In the genomic region with DNA sequence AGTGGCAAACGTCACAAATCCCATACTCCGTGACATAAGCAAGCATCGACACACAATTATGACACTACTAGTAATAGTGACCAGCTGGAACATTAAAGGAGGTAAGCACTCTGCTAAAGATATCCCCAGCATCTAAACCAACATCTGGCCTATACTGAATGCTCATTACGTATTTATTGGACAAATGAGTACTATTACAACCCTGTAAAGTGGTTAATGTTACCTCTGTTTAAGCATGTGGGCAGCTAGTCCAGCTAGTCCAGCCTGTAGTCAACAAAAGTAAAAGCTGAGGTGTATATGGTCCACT, we compare ENCODE assay signal across 9 cellular contexts. TPM values are rescaled to one million over a fixed set of nuclear protein-coding genes. Genes with fewer than 3 reads are reported as not detected.
DNase-seq lines count a peak whose midpoint lies in the region; ATAC-seq and TF ChIP-seq lines count a peak whose summit lies in the region.
"Had no signal": no experiment of that assay in that cellular context is flagged by ENCODE, and none has a peak within 500 bp of the region (broad histone marks: within the 10 kb centered on the region; RNA-seq: fewer than 3 reads in every experiment).

No MANE protein-coding gene starts in this region.

- no peaks in the 10 kb centered on the region for H3K9me3 Mint-ChIP-seq in HFFc6
- no peaks in the 10 kb centered on the region for H3K9me3 Mint-ChIP-seq in activated naive CD8-positive, alpha-beta T cell (ENCODE audit: low read depth)
- H3K9me3 Mint-ChIP-seq in naive thymus-derived CD4-positive, alpha-beta T cell: peaks cover 0 to 3% (median 0%) of the 10 kb centered on the region in 11 donors

- no peaks in the 10 kb centered on the region for H3K9me3 ChIP-seq in BE2C
- no peaks in the 10 kb centered on the region for H3K9me3 ChIP-seq in naive thymus-derived CD4-positive, alpha-beta T cell (ENCODE audit: control insufficient read depth in 2 of 3, low read length in 3 of 3)

- peaks cover 37% of the 10 kb centered on the region for H3K4me1 Mint-ChIP-seq in HFFc6 (ENCODE audit: low read depth)
- peaks cover 23% of the 10 kb centered on the region for H3K4me1 Mint-ChIP-seq in activated naive CD8-positive, alpha-beta T cell (ENCODE audit: low read depth)
- peaks cover 1 to 28% (median 26%) of the 10 kb centered on the region in 7 donors for H3K4me1 Mint-ChIP-seq in naive thymus-derived CD4-positive, alpha-beta T cell

- ATAC-seq in naive thymus-derived CD4-positive, alpha-beta T cell: peak; percentile 0
- no peak for ATAC-seq in GM21529 (IDR thresholded peaks at IDR 0.05; ENCODE audit: unreplicated experiment)

- peak overlapping the region; percentile 17 for H3K4me3 ChIP-seq in BE2C (ENCODE audit: low read depth, low read length)
- peak overlapping the region; percentile 67 for H3K4me3 ChIP-seq in naive thymus-derived CD4-positive, alpha-beta T cell (ENCODE audit: low read length)

- DNase-seq in BE2C: no peak
- DNase-seq in HFFc6: no peak
- DNase-seq in naive thymus-derived CD4-positive, alpha-beta T cell: no peak
- no peak for DNase-seq in NCI-H524 (lab: John Stamatoyannopoulos, UW)
- no peak for DNase-seq in NCI-H2196 treated with DMSO at 0.1 percent for 48 hours (lab: John Stamatoyannopoulos, UW; ENCODE audit: unreplicated experiment)
- no peak for DNase-seq in NCI-H2227 (lab: John Stamatoyannopoulos, UW; ENCODE audit: unreplicated experiment)

- intact Hi-C loops in naive thymus-derived CD4-positive, alpha-beta T cell (cut with micrococcal nuclease): loop anchor here (1.0 to 5.0 kb wide), 10 partner anchors 67 to 582 kb away; a partner anchor contains a TSS

- POLR2A ChIA-PET in naive thymus-derived CD4-positive, alpha-beta T cell (lab: Charles Lee): no interaction called here

- no peaks in the 10 kb centered on the region for H3K36me3 ChIP-seq in BE2C
- H3K36me3 ChIP-seq in naive thymus-derived CD4-positive, alpha-beta T cell (ENCODE audit: control insufficient read depth in 2 of 3, insufficient read depth in 3 of 3, low read length in 3 of 3): no peaks in the 10 kb centered on the region

- no peaks in the 10 kb centered on the region for H3K27me3 ChIP-seq in BE2C
- H3K27me3 ChIP-seq in naive thymus-derived CD4-positive, alpha-beta T cell (ENCODE audit: control insufficient read depth in 2 of 2, insufficient read depth in 2 of 2, low read length in 2 of 2): no peaks in the 10 kb centered on the region

- peak overlapping the region; percentile 91 for H3K4me3 Mint-ChIP-seq in HFFc6
- H3K4me3 Mint-ChIP-seq in activated naive CD8-positive, alpha-beta T cell: peak overlapping the region; percentile 92
- H3K4me3 Mint-ChIP-seq in naive thymus-derived CD4-positive, alpha-beta T cell: peak overlapping the region; percentile 88 to 96 (median 92)

- no peaks in the 10 kb centered on the region for H3K27me3 Mint-ChIP-seq in HFFc6 (ENCODE audit: insufficient read depth)
- H3K27me3 Mint-ChIP-seq in activated naive CD8-positive, alpha-beta T cell: no peaks in the 10 kb centered on the region
- H3K27me3 Mint-ChIP-seq in naive thymus-derived CD4-positive, alpha-beta T cell: no peaks in the 10 kb centered on the region

- no peak for TF ChIP-seq CTCF in BE2C (IDR thresholded peaks at IDR 0.05; ENCODE audit: low read depth, low read length)
- no peak; the same call in none of the 2 replicates for TF ChIP-seq CTCF in HFFc6 (IDR thresholded peaks at IDR 0.05)

- H3K27ac Mint-ChIP-seq in HFFc6: peak overlapping the region; percentile 98
- peak overlapping the region; percentile 84 for H3K27ac Mint-ChIP-seq in activated naive CD8-positive, alpha-beta T cell
- peak overlapping the region; percentile 80 to 98 (median 93) for H3K27ac Mint-ChIP-seq in naive thymus-derived CD4-positive, alpha-beta T cell

- H3K36me3 Mint-ChIP-seq in HFFc6 (ENCODE audit: low read depth): no peaks in the 10 kb centered on the region; the same call in 1 of the 2 replicates
- no peaks in the 10 kb centered on the region for H3K36me3 Mint-ChIP-seq in activated naive CD8-positive, alpha-beta T cell
- H3K36me3 Mint-ChIP-seq in naive thymus-derived CD4-positive, alpha-beta T cell: no peaks in the 10 kb centered on the region

- no peaks in the 10 kb centered on the region for H3K4me1 ChIP-seq in BE2C
- H3K4me1 ChIP-seq in naive thymus-derived CD4-positive, alpha-beta T cell (ENCODE audit: control insufficient read depth in 2 of 2, insufficient read depth in 2 of 2, low read length in 2 of 2): peaks cover 0 to 12% of the 10 kb centered on the region in 2 donors

- no peak overlapping the region for H3K27ac ChIP-seq in naive thymus-derived CD4-positive, alpha-beta T cell (ENCODE audit: low read depth, low read length)

- CTCF ChIA-PET in naive thymus-derived CD4-positive, alpha-beta T cell (lab: Charles Lee): interaction anchor here (1.0 to 1.5 kb wide), 2 partner anchors 9 to 32 kb away, joined by 3 to 4 read pairs; no protein-coding TSS in a partner anchor

RNA-seq across cellular contexts. Expression of a gene that starts 0.4 kb away (rescaled TPM):
- 2.7 TPM for polyA plus RNA-seq in BE2C (2012; ENCODE audit: insufficient read depth, insufficient read length, low read depth)
- total RNA-seq in HFFc6 (2021; fragmentation: NEBNext Ultra II Directional; extraction: Animal tissue kit (Norgen Biotek cat#: 25700)): 1 to 10 TPM; 3.0 to 5.8 (median 4.1) TPM
- 10 to 100 TPM in 4 of 5 experiments, 1 to 10 TPM in 1; 4.3 to 26.0 (median 10.9) TPM for total RNA-seq in naive thymus-derived CD4-positive, alpha-beta T cell
- 1 to 10 TPM; 4.8 to 5.9 TPM for polyA plus RNA-seq in naive thymus-derived CD4-positive, alpha-beta T cell

RNA-seq across cellular contexts. Expression of a gene that starts 24.7 kb away (rescaled TPM):
- polyA plus RNA-seq in BE2C (2012; ENCODE audit: insufficient read depth, insufficient read length, low read depth): 0.80 TPM
- not detected for total RNA-seq in HFFc6 (2021; fragmentation: NEBNext Ultra II Directional; extraction: Animal tissue kit (Norgen Biotek cat#: 25700))
- not detected for total RNA-seq in naive thymus-derived CD4-positive, alpha-beta T cell
- polyA plus RNA-seq in naive thymus-derived CD4-positive, alpha-beta T cell: not detected
- total RNA-seq: fibroblast of villous mesenchyme had no signal
